Comparison of ENCODE assay signal across 23 cellular contexts in genomic region chr11:118028626-118029025, GRCh38. TPM values are rescaled to one million over a fixed set of nuclear protein-coding genes. Genes with fewer than 3 reads are reported as not detected.
DNase-seq lines count a peak whose midpoint lies in the region; ATAC-seq and TF ChIP-seq lines count a peak whose summit lies in the region.
"Had no signal": no experiment of that assay in that cellular context is flagged by ENCODE, and none has a peak within 500 bp of the region (broad histone marks: within the 10 kb centered on the region; RNA-seq: fewer than 3 reads in every experiment).

No MANE protein-coding gene starts in this region.

- H3K27ac ChIP-seq in DOHH2 (ENCODE audit: low read depth, low read length) = no peak overlapping the region
- H3K27ac ChIP-seq in vagina = no peak overlapping the region
- H3K27ac ChIP-seq: GM23248, Peyer's patch had no signal

- H3K4me3 ChIP-seq in DOHH2 (ENCODE audit: low read length) = no peak overlapping the region
- H3K4me3 ChIP-seq in vagina = no peak overlapping the region
- H3K4me3 ChIP-seq: GM23248, Peyer's patch had no signal

- H3K27me3 ChIP-seq in DOHH2 (ENCODE audit: control insufficient read depth, low read length) = no peaks in the 10 kb centered on the region
- H3K27me3 ChIP-seq in vagina = no peaks in the 10 kb centered on the region
- H3K27me3 ChIP-seq: Peyer's patch had no signal

- no peaks in the 10 kb centered on the region for H4K20me1 ChIP-seq in DOHH2 (ENCODE audit: control insufficient read depth, insufficient read depth, low read depth, low read length)

- H3K9me3 ChIP-seq in DOHH2 (ENCODE audit: control insufficient read depth, insufficient read depth, low read length) (0 out of 2 replicates have a peak, but pooled peaks cover 3% of the 10 kb centered on the region), T-helper 17 cell (ENCODE audit: control insufficient read depth, low read length, poor library complexity, severe bottlenecking) (no peaks in the 10 kb centered on the region), vagina (no peaks in the 10 kb centered on the region)
- H3K9me3 ChIP-seq: Peyer's patch had no signal

- H3K79me2 ChIP-seq in DOHH2 (ENCODE audit: control insufficient read depth, low read length) = no peaks in the 10 kb centered on the region

- ATAC-seq in T-helper 17 cell = no peak
- ATAC-seq: HepG2 had no signal

- no peak for DNase-seq in activated T-cell treated with anti-CD3 and anti-CD28 coated beads, Interleukin-2, amount 50 U/mL, for 24 hours
- no peak for DNase-seq in activated T-cell treated with anti-CD3 and anti-CD28 coated beads, Interleukin-2, amount 50 U/mL, for 1 hour
- no peak for DNase-seq in T-helper 17 cell
- no peak for DNase-seq in GF-D8 (lab: John Stamatoyannopoulos, UW)
- DNase-seq in vagina (ENCODE audit: extremely low spot score in 2 of 2) = no peak
- DNase-seq: C1 segment of cervical spinal cord, Calu3, DMS79 treated with DMSO at 0.1 percent for 48 hours, GM23248, Kasumi-1, NCI-H2029, NCI-H446 treated with DMSO at 0.1 percent for 48 hours, NCI-H526, NCI-H82, Peyer's patch, SHP77 treated with DMSO at 0.1 percent for 48 hours had no signal

- intact Hi-C loops in dendritic cell treated with granulocyte-macrophage colony-stimulating factor and Interleukin-4, amounts not matched to agents 40 ng/mL and 50 ng/mL, for 4 days (cut with micrococcal nuclease) = no loop called here
- intact Hi-C loops in vagina (cut with DNase I) = no loop called here

- TF ChIP-seq POLR2A in vagina (IDR thresholded peaks at IDR 0.05) = no peak

- TF ChIP-seq CTCF in DOHH2 (IDR thresholded peaks at IDR 0.05; ENCODE audit: low read depth, low read length, poor library complexity, severe bottlenecking) = no peak
- no peak for TF ChIP-seq CTCF in vagina (IDR thresholded peaks at IDR 0.05)

- no peaks in the 10 kb centered on the region for H3K36me3 Mint-ChIP-seq in activated T-cell treated with anti-CD3 and anti-CD28 coated beads, Interleukin-2, amount 50 U/mL, for 24 hours (ENCODE audit: low read depth)
- peaks cover 3% of the 10 kb centered on the region for H3K36me3 Mint-ChIP-seq in T-helper 17 cell (ENCODE audit: low read depth)
- H3K36me3 Mint-ChIP-seq in dendritic cell treated with granulocyte-macrophage colony-stimulating factor and Interleukin-4, amounts not matched to agents 40 ng/mL and 50 ng/mL, for 4 days (ENCODE audit: low read depth) = no peaks in the 10 kb centered on the region

- peak overlapping the region; percentile 3; the same call in 1 of the 2 replicates for H3K4me2 ChIP-seq in DOHH2 (ENCODE audit: low read length)

- H3F3A ChIP-seq in DOHH2 (ENCODE audit: control insufficient read depth, insufficient read depth) = no peaks in the 10 kb centered on the region

- H3K9me3 Mint-ChIP-seq in activated T-cell treated with anti-CD3 and anti-CD28 coated beads, Interleukin-2, amount 50 U/mL, for 24 hours = peaks cover 2% of the 10 kb centered on the region
- H3K9me3 Mint-ChIP-seq in dendritic cell treated with granulocyte-macrophage colony-stimulating factor and Interleukin-4, amounts not matched to agents 40 ng/mL and 50 ng/mL, for 4 days = no peaks in the 10 kb centered on the region

- peaks cover 29% of the 10 kb centered on the region for H3K4me1 Mint-ChIP-seq in activated T-cell treated with anti-CD3 and anti-CD28 coated beads, Interleukin-2, amount 50 U/mL, for 24 hours (ENCODE audit: low read depth)
- H3K4me1 Mint-ChIP-seq in T-helper 17 cell = peaks cover 21% of the 10 kb centered on the region
- H3K4me1 Mint-ChIP-seq in dendritic cell treated with granulocyte-macrophage colony-stimulating factor and Interleukin-4, amounts not matched to agents 40 ng/mL and 50 ng/mL, for 4 days (ENCODE audit: low read depth) = peaks cover 36% of the 10 kb centered on the region

- H3K36me3 ChIP-seq in DOHH2 (ENCODE audit: control insufficient read depth, low read length) (no peaks in the 10 kb centered on the region), vagina (no peaks in the 10 kb centered on the region)
- H3K36me3 ChIP-seq: Peyer's patch had no signal

- peak overlapping the region; percentile 16 for H3K27ac Mint-ChIP-seq in activated T-cell treated with anti-CD3 and anti-CD28 coated beads, Interleukin-2, amount 50 U/mL, for 24 hours
- peak overlapping the region; percentile 59 for H3K27ac Mint-ChIP-seq in T-helper 17 cell
- H3K27ac Mint-ChIP-seq in dendritic cell treated with granulocyte-macrophage colony-stimulating factor and Interleukin-4, amounts not matched to agents 40 ng/mL and 50 ng/mL, for 4 days = peak overlapping the region; percentile 63

- no peaks in the 10 kb centered on the region for H3K9me2 ChIP-seq in DOHH2 (replicated peaks; ENCODE audit: control insufficient read depth, low read length)

- H3K27me3 Mint-ChIP-seq in activated T-cell treated with anti-CD3 and anti-CD28 coated beads, Interleukin-2, amount 50 U/mL, for 24 hours = no peaks in the 10 kb centered on the region
- no peaks in the 10 kb centered on the region for H3K27me3 Mint-ChIP-seq in T-helper 17 cell
- H3K27me3 Mint-ChIP-seq in dendritic cell treated with granulocyte-macrophage colony-stimulating factor and Interleukin-4, amounts not matched to agents 40 ng/mL and 50 ng/mL, for 4 days = no peaks in the 10 kb centered on the region

- peaks cover 28% of the 10 kb centered on the region for H3K4me1 ChIP-seq in DOHH2 (ENCODE audit: control insufficient read depth, low read length)
- H3K4me1 ChIP-seq in vagina = no peaks in the 10 kb centered on the region
- H3K4me1 ChIP-seq: Peyer's patch had no signal

- H3K4me3 Mint-ChIP-seq in activated T-cell treated with anti-CD3 and anti-CD28 coated beads, Interleukin-2, amount 50 U/mL, for 24 hours = no peak overlapping the region
- H3K4me3 Mint-ChIP-seq in T-helper 17 cell = no peak overlapping the region
- no peak overlapping the region for H3K4me3 Mint-ChIP-seq in dendritic cell treated with granulocyte-macrophage colony-stimulating factor and Interleukin-4, amounts not matched to agents 40 ng/mL and 50 ng/mL, for 4 days

RNA-seq across cellular contexts. Expression of gene IL10RA, which starts 42.4 kb away (rescaled TPM):
- total RNA-seq in T-helper 17 cell = 100 to 1,000 TPM; 262 to 274 TPM
- 29.0 TPM for total RNA-seq in vagina
- total RNA-seq: A673, GM23248, H7, HepG2, HT1080 had no signal

RNA-seq across cellular contexts. Expression of gene TMPRSS4, which starts 48.3 kb away (rescaled TPM):
- total RNA-seq in T-helper 17 cell = not detected
- 20.9 TPM for total RNA-seq in vagina
- total RNA-seq: A673, GM23248, HepG2, HT1080, M059J had no signal

RNA-seq across cellular contexts. Expression of gene SMIM35, which starts 58.1 kb away (rescaled TPM):
- under 1 TPM; 0.13 to 0.30 TPM for total RNA-seq in T-helper 17 cell
- total RNA-seq in vagina = not detected
- total RNA-seq: A673, Calu3, GM23248, H7, HepG2, HT1080, M059J, Peyer's patch had no signal

Comparison
In these comparisons a context has a peak if more than half of its experiments do, and no peak if none do; other contexts are left out.
1. RNA of gene TMPRSS4, which starts 48.3 kb away (total RNA-seq): 20.9 TPM in vagina (single experiment); not detected in T-helper 17 cell; every median in the first group is over 10 times any median in the second.
2. Peak in every context shown above with its lines, with median percentiles within 50 percentile points of each other: H3K27ac Mint-ChIP-seq.